18 cellular contexts compared by ENCODE assay signal in the genomic region with DNA sequence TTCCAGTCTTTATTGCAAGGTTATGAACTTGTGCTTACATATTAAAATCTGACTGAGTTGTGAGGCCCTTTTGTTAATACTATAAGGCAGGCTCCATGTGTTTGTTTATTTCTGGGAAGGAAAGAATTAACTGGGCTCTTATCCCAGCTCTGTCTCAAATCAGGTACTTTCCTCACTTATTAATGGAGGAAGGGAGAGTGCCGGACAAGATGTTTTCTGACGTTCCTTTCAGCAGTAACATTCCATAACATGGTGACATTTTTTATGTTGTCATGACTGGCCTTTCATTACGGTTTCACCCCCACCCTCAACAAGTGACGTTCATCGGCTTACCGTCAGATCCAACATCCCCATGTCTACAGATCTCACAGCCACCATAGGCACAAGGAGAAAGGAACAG.
DNase-seq lines count a peak whose midpoint lies in the region; ATAC-seq, FAIRE-seq and TF ChIP-seq lines count a peak whose summit lies in the region.
"Had no signal": no experiment of that assay in that cellular context is flagged by ENCODE, and none has a peak within 500 bp of the region (broad histone marks: within the 10 kb centered on the region; RNA-seq: fewer than 3 reads in every experiment).

No MANE protein-coding gene starts in this region.

- H3K27me3 ChIP-seq in AG04450 (ENCODE audit: control insufficient read depth, insufficient read depth, low read length) = no peaks in the 10 kb centered on the region
- no peaks in the 10 kb centered on the region for H3K27me3 ChIP-seq in small intestine (ENCODE audit: control insufficient read depth in 2 of 2, insufficient read depth in 2 of 2, low read length in 2 of 2)
- H3K27me3 ChIP-seq: SJCRH30 had no signal

- no peaks in the 10 kb centered on the region for H3K36me3 ChIP-seq in small intestine (ENCODE audit: control insufficient read depth in 2 of 2, insufficient read depth in 2 of 2, low read length in 2 of 2)
- H3K36me3 ChIP-seq: HAP-1, lower lobe of right lung, SJCRH30 had no signal

- FAIRE-seq in endometrium (lab: Jason Lieb, UNC) (peak; percentile 71), small intestine (lab: Jason Lieb, UNC) (no peak)

- CTCF ChIA-PET in AG04450 (lab: Charles Lee) = interaction anchor here (0.9 to 1.8 kb wide), 2 partner anchors 24 to 582 kb away, joined by 3 to 6 read pairs; no protein-coding TSS in a partner anchor

- H3K27ac Mint-ChIP-seq in IgD-negative memory B cell (peak overlapping the region in 2 of 3 donors; percentile 23 to 59), progenitor cell of endocrine pancreas (peak overlapping the region; percentile 8)
- no peak overlapping the region for H3K27ac Mint-ChIP-seq in activated T-cell treated with anti-CD3 and anti-CD28 coated beads, Interleukin-2, amount 50 U/mL, for 24 hours
- H3K27ac Mint-ChIP-seq: activated CD8-positive, alpha-beta T cell treated with anti-CD3 and anti-CD28 coated beads, Interleukin-2, amount 10 ng/mL, durations not matched to agents 7 days and 5 days; activated naive CD8-positive, alpha-beta T cell had no signal

- H3K27me3 Mint-ChIP-seq in IgD-negative memory B cell (no peaks in the 10 kb centered on the region), progenitor cell of endocrine pancreas (no peaks in the 10 kb centered on the region)
- no peaks in the 10 kb centered on the region for H3K27me3 Mint-ChIP-seq in activated T-cell treated with anti-CD3 and anti-CD28 coated beads, Interleukin-2, amount 50 U/mL, for 24 hours
- H3K27me3 Mint-ChIP-seq: activated naive CD8-positive, alpha-beta T cell had no signal

- TF ChIP-seq CTCF in AG04450 (IDR thresholded peaks at IDR 0.05; ENCODE audit: low read depth, low read length) (no peak), progenitor cell of endocrine pancreas (IDR thresholded peaks at IDR 0.05; ENCODE audit: unreplicated experiment) (no peak)

- H3K4me1 ChIP-seq in small intestine (ENCODE audit: control insufficient read depth in 2 of 2, insufficient read depth in 1 of 2, low read depth in 1 of 2, low read length in 1 of 2) = no peaks in the 10 kb centered on the region
- H3K4me1 ChIP-seq: lower lobe of right lung had no signal

- H3K9me3 ChIP-seq in AG04450 (ENCODE audit: control insufficient read depth, insufficient read depth, low read length) (no peaks in the 10 kb centered on the region), small intestine (ENCODE audit: control insufficient read depth, low read depth) (no peaks in the 10 kb centered on the region)
- H3K9me3 ChIP-seq: HAP-1, lower lobe of right lung, SJCRH30 had no signal

- ATAC-seq in SK-N-SH treated with all-trans-retinoic acid at 6 μM for 48 hours = no peak
- ATAC-seq: activated CD8-positive, alpha-beta T cell treated with anti-CD3 and anti-CD28 coated beads, Interleukin-2, amount 10 ng/mL, durations not matched to agents 7 days and 5 days had no signal

- H3K4me3 ChIP-seq in AG04450 (ENCODE audit: low read depth, low read length) = no peak overlapping the region
- H3K4me3 ChIP-seq in small intestine (ENCODE audit: low read depth in 1 of 2, low read length in 2 of 2) = no peak overlapping the region
- H3K4me3 ChIP-seq: HAP-1, lower lobe of right lung had no signal

- no peaks in the 10 kb centered on the region for H3K4me1 Mint-ChIP-seq in IgD-negative memory B cell
- H3K4me1 Mint-ChIP-seq in progenitor cell of endocrine pancreas (ENCODE audit: low read depth) = peaks cover 22% of the 10 kb centered on the region
- no peaks in the 10 kb centered on the region for H3K4me1 Mint-ChIP-seq in activated T-cell treated with anti-CD3 and anti-CD28 coated beads, Interleukin-2, amount 50 U/mL, for 24 hours (ENCODE audit: low read depth)

- 70 to 88% (median 86%) methylated on average over 6 of the region's 6 CpGs for WGBS in small intestine, 3 donors

- POLR2A ChIA-PET in AG04450 (lab: Yijun Ruan, JAX) = interaction anchor here (0.9 to 1.9 kb wide), 2 partner anchors 66 to 105 kb away, joined by 3 to 6 read pairs; no protein-coding TSS in a partner anchor

- H3K27ac ChIP-seq in AG04450 (ENCODE audit: low read depth, low read length) = peak overlapping the region; percentile 58
- H3K27ac ChIP-seq in small intestine (ENCODE audit: low read depth in 1 of 2, low read length in 1 of 2) = no peak overlapping the region
- H3K27ac ChIP-seq: lower lobe of right lung had no signal

- H3K36me3 Mint-ChIP-seq in IgD-negative memory B cell (peaks cover 8% of the 10 kb centered on the region), progenitor cell of endocrine pancreas (ENCODE audit: insufficient read depth) (no peaks in the 10 kb centered on the region)
- H3K36me3 Mint-ChIP-seq in activated T-cell treated with anti-CD3 and anti-CD28 coated beads, Interleukin-2, amount 50 U/mL, for 24 hours (ENCODE audit: low read depth) = peaks cover 10% of the 10 kb centered on the region

- H3K4me3 Mint-ChIP-seq in IgD-negative memory B cell (no peak overlapping the region), progenitor cell of endocrine pancreas (ENCODE audit: low read depth) (no peak overlapping the region)
- H3K4me3 Mint-ChIP-seq in activated T-cell treated with anti-CD3 and anti-CD28 coated beads, Interleukin-2, amount 50 U/mL, for 24 hours = no peak overlapping the region
- H3K4me3 Mint-ChIP-seq: activated CD8-positive, alpha-beta T cell treated with anti-CD3 and anti-CD28 coated beads, Interleukin-2, amount 10 ng/mL, durations not matched to agents 7 days and 5 days; activated naive CD8-positive, alpha-beta T cell had no signal

- DNase-seq in AG04450 (ENCODE audit: low read depth, low spot score) = no peak
- no peak for DNase-seq in progenitor cell of endocrine pancreas (ENCODE audit: low spot score, unreplicated experiment)
- no peak for DNase-seq in small intestine
- no peak for DNase-seq in NCI-H146 (lab: John Stamatoyannopoulos, UW)
- DNase-seq in activated T-cell treated with anti-CD3 and anti-CD28 coated beads, Interleukin-2, amount 50 U/mL, for 24 hours = no peak
- DNase-seq: ACHN; activated CD4-positive, CD25-positive, alpha-beta regulatory T cell; activated CD8-positive, alpha-beta T cell treated with anti-CD3 and anti-CD28 coated beads, Interleukin-2, amount 10 ng/mL, durations not matched to agents 7 days and 5 days; activated T-cell treated with anti-CD3 and anti-CD28 coated beads, Interleukin-2, amount 50 U/mL, for 48 hours; erythroblast; lower lobe of right lung; SJCRH30; stimulated activated CD4-positive, alpha-beta T cell treated with anti-CD3 and anti-CD28 coated beads, Interleukin-2, amount 100 ng/mL, for 48 hours had no signal

- H3K9me3 Mint-ChIP-seq in IgD-negative memory B cell (no peaks in the 10 kb centered on the region), progenitor cell of endocrine pancreas (ENCODE audit: low read depth) (no peaks in the 10 kb centered on the region)
- no peaks in the 10 kb centered on the region for H3K9me3 Mint-ChIP-seq in activated T-cell treated with anti-CD3 and anti-CD28 coated beads, Interleukin-2, amount 50 U/mL, for 24 hours

TF ChIP-seq in SK-N-SH treated with all-trans-retinoic acid at 6 μM for 48 hours, 23 proteins besides CTCF, POLR2A, EP300 and RAD21:
- TF ChIP-seq ZNF70 (CRISPR knock-in tag; IDR thresholded peaks at IDR 0.05) = no peak
- TF ChIP-seq, protein P1, sequence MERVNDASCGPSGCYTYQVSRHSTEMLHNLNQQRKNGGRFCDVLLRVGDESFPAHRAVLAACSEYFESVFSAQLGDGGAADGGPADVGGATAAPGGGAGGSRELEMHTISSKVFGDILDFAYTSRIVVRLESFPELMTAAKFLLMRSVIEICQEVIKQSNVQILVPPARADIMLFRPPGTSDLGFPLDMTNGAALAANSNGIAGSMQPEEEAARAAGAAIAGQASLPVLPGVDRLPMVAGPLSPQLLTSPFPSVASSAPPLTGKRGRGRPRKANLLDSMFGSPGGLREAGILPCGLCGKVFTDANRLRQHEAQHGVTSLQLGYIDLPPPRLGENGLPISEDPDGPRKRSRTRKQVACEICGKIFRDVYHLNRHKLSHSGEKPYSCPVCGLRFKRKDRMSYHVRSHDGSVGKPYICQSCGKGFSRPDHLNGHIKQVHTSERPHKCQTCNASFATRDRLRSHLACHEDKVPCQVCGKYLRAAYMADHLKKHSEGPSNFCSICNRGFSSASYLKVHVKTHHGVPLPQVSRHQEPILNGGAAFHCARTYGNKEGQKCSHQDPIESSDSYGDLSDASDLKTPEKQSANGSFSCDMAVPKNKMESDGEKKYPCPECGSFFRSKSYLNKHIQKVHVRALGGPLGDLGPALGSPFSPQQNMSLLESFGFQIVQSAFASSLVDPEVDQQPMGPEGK (CRISPR knock-in tag; IDR thresholded peaks at IDR 0.05; ENCODE audit: borderline replicate concordance) = no peak
- TF ChIP-seq CSDC2 (CRISPR knock-in tag; IDR thresholded peaks at IDR 0.05) = no peak
- no peak for TF ChIP-seq ZFP30 (CRISPR knock-in tag; IDR thresholded peaks at IDR 0.05)
- TF ChIP-seq, protein P2, sequence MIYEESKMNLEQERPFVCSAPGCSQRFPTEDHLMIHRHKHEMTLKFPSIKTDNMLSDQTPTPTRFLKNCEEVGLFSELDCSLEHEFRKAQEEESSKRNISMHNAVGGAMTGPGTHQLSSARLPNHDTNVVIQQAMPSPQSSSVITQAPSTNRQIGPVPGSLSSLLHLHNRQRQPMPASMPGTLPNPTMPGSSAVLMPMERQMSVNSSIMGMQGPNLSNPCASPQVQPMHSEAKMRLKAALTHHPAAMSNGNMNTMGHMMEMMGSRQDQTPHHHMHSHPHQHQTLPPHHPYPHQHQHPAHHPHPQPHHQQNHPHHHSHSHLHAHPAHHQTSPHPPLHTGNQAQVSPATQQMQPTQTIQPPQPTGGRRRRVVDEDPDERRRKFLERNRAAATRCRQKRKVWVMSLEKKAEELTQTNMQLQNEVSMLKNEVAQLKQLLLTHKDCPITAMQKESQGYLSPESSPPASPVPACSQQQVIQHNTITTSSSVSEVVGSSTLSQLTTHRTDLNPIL (CRISPR knock-in tag; IDR thresholded peaks at IDR 0.05; ENCODE audit: low read depth) = no peak
- no peak for TF ChIP-seq RARB (CRISPR knock-in tag; IDR thresholded peaks at IDR 0.05)
